ENCODE assay signal across 1 cellular context in genomic region chr3:184305577-184305976, GRCh38.
TF ChIP-seq lines count a peak whose summit lies in the region.

No MANE protein-coding gene starts in this region.

TF ChIP-seq in liver, 16 proteins besides CTCF, POLR2A, EP300 and RAD21 (continued from another document):
- TF ChIP-seq REST (IDR thresholded peaks at IDR 0.05) (no peak), MAX (IDR thresholded peaks at IDR 0.05) (no peak), RXRA (IDR thresholded peaks at IDR 0.05) (no peak), NR2F2 (IDR thresholded peaks at IDR 0.05) (no peak), GABPA (IDR thresholded peaks at IDR 0.05 in 1 of 2, conservative IDR thresholded peaks at IDR 0.05 in 1 of 2) (no peak), JUND (IDR thresholded peaks at IDR 0.05) (no peak), ZBTB33 (IDR thresholded peaks at IDR 0.05) (no peak), FOXA2 (IDR thresholded peaks at IDR 0.05) (no peak), TAF1 (conservative IDR thresholded peaks at IDR 0.05) (no peak), FOXA1 (IDR thresholded peaks at IDR 0.05) (no peak)
